ENCODE assay signal across 2 cellular contexts in the genomic region with DNA sequence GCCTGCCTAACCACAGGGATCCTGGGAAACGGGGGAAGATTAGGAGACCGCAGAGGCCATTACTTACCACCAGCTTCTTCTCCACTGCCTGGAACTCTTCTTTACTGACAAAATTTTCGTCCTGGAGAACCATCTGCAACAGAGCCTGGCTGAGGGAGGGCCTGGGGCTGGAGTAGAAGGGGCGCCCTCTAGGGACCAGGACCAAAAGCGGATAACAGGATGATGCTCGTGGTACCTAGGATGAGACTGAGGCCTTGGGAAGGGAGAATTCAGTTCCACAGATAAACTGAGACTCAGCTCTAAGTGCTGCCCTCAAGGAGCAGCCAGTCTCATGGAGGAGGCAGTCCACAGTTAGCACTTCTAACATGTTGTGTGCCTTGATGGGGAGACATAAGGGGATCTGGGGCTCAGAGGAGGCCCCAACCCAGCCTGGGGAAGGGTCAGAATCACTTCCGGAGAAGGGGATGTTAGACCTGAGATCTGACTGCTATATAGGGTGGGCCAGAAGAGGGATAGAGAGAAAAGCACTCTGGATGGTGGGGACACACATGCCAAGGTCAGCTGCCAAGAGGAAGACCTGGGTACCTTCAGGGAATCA.
A peak's percentile ranks its signal among the peaks of the same experiment; 100 is the strongest.
TF ChIP-seq lines count a peak whose summit lies in the region.

No MANE protein-coding gene starts in this region.

TF ChIP-seq in Ishikawa, 13 proteins besides CTCF, POLR2A, EP300 and RAD21:
- TF ChIP-seq, protein P1, sequence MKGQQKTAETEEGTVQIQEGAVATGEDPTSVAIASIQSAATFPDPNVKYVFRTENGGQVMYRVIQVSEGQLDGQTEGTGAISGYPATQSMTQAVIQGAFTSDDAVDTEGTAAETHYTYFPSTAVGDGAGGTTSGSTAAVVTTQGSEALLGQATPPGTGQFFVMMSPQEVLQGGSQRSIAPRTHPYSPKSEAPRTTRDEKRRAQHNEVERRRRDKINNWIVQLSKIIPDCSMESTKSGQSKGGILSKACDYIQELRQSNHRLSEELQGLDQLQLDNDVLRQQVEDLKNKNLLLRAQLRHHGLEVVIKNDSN (IDR thresholded peaks at IDR 0.05) = no peak
- TF ChIP-seq ZBTB7A (IDR thresholded peaks at IDR 0.05; ENCODE audit: low read depth) (no peak), REST (IDR thresholded peaks at IDR 0.05; ENCODE audit: low read depth) (no peak), MAX (IDR thresholded peaks at IDR 0.05) (no peak), FOXM1 (IDR thresholded peaks at IDR 0.05; ENCODE audit: borderline replicate concordance, low read depth) (no peak), TCF12 (IDR thresholded peaks at IDR 0.05; ENCODE audit: low read depth) (no peak)

TF ChIP-seq in HepG2, 621 proteins besides CTCF, POLR2A, EP300 and RAD21 (continues in another document):
- TF ChIP-seq KMT2A (CRISPR knock-in tag; IDR thresholded peaks at IDR 0.05) = peak; percentile 23; the same call in 1 of the 2 replicates
- TF ChIP-seq CENPX (CRISPR knock-in tag; IDR thresholded peaks at IDR 0.05) = no peak
- peak; percentile 56 for TF ChIP-seq STAG1 (CRISPR knock-in tag; IDR thresholded peaks at IDR 0.05)
- no peak for TF ChIP-seq ZNF580 (CRISPR knock-in tag; IDR thresholded peaks at IDR 0.05; ENCODE audit: borderline replicate concordance, low read depth)
- TF ChIP-seq, protein P2, sequence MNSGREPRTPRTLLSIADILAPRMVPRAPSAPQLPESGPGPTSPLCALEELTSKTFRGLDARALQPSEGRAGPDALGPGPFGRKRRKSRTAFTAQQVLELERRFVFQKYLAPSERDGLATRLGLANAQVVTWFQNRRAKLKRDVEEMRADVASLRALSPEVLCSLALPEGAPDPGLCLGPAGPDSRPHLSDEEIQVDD (CRISPR knock-in tag; IDR thresholded peaks at IDR 0.05; ENCODE audit: borderline replicate concordance) = no peak
- TF ChIP-seq, protein P3, sequence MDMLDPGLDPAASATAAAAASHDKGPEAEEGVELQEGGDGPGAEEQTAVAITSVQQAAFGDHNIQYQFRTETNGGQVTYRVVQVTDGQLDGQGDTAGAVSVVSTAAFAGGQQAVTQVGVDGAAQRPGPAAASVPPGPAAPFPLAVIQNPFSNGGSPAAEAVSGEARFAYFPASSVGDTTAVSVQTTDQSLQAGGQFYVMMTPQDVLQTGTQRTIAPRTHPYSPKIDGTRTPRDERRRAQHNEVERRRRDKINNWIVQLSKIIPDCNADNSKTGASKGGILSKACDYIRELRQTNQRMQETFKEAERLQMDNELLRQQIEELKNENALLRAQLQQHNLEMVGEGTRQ (IDR thresholded peaks at IDR 0.05; ENCODE audit: low read depth, low read length) = no peak
- TF ChIP-seq, protein P3 (CRISPR knock-in tag; IDR thresholded peaks at IDR 0.05; ENCODE audit: borderline replicate concordance) = no peak
- TF ChIP-seq AHR (CRISPR knock-in tag; IDR thresholded peaks at IDR 0.05) = no peak
- TF ChIP-seq, protein P4, sequence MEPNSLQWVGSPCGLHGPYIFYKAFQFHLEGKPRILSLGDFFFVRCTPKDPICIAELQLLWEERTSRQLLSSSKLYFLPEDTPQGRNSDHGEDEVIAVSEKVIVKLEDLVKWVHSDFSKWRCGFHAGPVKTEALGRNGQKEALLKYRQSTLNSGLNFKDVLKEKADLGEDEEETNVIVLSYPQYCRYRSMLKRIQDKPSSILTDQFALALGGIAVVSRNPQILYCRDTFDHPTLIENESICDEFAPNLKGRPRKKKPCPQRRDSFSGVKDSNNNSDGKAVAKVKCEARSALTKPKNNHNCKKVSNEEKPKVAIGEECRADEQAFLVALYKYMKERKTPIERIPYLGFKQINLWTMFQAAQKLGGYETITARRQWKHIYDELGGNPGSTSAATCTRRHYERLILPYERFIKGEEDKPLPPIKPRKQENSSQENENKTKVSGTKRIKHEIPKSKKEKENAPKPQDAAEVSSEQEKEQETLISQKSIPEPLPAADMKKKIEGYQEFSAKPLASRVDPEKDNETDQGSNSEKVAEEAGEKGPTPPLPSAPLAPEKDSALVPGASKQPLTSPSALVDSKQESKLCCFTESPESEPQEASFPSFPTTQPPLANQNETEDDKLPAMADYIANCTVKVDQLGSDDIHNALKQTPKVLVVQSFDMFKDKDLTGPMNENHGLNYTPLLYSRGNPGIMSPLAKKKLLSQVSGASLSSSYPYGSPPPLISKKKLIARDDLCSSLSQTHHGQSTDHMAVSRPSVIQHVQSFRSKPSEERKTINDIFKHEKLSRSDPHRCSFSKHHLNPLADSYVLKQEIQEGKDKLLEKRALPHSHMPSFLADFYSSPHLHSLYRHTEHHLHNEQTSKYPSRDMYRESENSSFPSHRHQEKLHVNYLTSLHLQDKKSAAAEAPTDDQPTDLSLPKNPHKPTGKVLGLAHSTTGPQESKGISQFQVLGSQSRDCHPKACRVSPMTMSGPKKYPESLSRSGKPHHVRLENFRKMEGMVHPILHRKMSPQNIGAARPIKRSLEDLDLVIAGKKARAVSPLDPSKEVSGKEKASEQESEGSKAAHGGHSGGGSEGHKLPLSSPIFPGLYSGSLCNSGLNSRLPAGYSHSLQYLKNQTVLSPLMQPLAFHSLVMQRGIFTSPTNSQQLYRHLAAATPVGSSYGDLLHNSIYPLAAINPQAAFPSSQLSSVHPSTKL (CRISPR knock-in tag; IDR thresholded peaks at IDR 0.05) = 0 out of 2 replicates have a peak, but pooled peaks have one; percentile 22
- 0 out of 2 replicates have a peak, but pooled peaks have one; percentile 26 for TF ChIP-seq PATZ1 (CRISPR knock-in tag; IDR thresholded peaks at IDR 0.05)
- no peak for TF ChIP-seq SKI (IDR thresholded peaks at IDR 0.05; ENCODE audit: partially characterized antibody)
- no peak for TF ChIP-seq MAZ (IDR thresholded peaks at IDR 0.05; ENCODE audit: borderline replicate concordance, low read depth, low read length)
- TF ChIP-seq MAZ (CRISPR knock-in tag; IDR thresholded peaks at IDR 0.05; ENCODE audit: low read depth) = 0 out of 2 replicates have a peak, but pooled peaks have one; percentile 40
- TF ChIP-seq, protein P5, sequence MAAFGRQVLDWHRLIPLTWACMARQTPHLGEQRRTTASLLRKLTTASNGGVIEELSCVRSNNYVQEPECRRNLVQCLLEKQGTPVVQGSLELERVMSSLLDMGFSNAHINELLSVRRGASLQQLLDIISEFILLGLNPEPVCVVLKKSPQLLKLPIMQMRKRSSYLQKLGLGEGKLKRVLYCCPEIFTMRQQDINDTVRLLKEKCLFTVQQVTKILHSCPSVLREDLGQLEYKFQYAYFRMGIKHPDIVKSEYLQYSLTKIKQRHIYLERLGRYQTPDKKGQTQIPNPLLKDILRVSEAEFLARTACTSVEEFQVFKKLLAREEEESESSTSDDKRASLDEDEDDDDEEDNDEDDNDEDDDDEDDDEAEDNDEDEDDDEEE (CRISPR knock-in tag; IDR thresholded peaks at IDR 0.05) = 0 out of 2 replicates have a peak, but pooled peaks have one; percentile 22
- TF ChIP-seq HDAC2 (CRISPR knock-in tag; IDR thresholded peaks at IDR 0.05) = peak; percentile 54; the same call in 1 of the 2 replicates
- TF ChIP-seq DPF2 (CRISPR knock-in tag; IDR thresholded peaks at IDR 0.05; ENCODE audit: borderline replicate concordance, low read depth) = no peak
- peak; percentile 44; the same call in 1 of the 2 replicates for TF ChIP-seq SMC3 (IDR thresholded peaks at IDR 0.05; ENCODE audit: low read length)
- TF ChIP-seq POGK (CRISPR knock-in tag; conservative IDR thresholded peaks at IDR 0.05) = 0 out of 2 replicates have a peak, but pooled peaks have one; percentile 53
- TF ChIP-seq, protein P6, sequence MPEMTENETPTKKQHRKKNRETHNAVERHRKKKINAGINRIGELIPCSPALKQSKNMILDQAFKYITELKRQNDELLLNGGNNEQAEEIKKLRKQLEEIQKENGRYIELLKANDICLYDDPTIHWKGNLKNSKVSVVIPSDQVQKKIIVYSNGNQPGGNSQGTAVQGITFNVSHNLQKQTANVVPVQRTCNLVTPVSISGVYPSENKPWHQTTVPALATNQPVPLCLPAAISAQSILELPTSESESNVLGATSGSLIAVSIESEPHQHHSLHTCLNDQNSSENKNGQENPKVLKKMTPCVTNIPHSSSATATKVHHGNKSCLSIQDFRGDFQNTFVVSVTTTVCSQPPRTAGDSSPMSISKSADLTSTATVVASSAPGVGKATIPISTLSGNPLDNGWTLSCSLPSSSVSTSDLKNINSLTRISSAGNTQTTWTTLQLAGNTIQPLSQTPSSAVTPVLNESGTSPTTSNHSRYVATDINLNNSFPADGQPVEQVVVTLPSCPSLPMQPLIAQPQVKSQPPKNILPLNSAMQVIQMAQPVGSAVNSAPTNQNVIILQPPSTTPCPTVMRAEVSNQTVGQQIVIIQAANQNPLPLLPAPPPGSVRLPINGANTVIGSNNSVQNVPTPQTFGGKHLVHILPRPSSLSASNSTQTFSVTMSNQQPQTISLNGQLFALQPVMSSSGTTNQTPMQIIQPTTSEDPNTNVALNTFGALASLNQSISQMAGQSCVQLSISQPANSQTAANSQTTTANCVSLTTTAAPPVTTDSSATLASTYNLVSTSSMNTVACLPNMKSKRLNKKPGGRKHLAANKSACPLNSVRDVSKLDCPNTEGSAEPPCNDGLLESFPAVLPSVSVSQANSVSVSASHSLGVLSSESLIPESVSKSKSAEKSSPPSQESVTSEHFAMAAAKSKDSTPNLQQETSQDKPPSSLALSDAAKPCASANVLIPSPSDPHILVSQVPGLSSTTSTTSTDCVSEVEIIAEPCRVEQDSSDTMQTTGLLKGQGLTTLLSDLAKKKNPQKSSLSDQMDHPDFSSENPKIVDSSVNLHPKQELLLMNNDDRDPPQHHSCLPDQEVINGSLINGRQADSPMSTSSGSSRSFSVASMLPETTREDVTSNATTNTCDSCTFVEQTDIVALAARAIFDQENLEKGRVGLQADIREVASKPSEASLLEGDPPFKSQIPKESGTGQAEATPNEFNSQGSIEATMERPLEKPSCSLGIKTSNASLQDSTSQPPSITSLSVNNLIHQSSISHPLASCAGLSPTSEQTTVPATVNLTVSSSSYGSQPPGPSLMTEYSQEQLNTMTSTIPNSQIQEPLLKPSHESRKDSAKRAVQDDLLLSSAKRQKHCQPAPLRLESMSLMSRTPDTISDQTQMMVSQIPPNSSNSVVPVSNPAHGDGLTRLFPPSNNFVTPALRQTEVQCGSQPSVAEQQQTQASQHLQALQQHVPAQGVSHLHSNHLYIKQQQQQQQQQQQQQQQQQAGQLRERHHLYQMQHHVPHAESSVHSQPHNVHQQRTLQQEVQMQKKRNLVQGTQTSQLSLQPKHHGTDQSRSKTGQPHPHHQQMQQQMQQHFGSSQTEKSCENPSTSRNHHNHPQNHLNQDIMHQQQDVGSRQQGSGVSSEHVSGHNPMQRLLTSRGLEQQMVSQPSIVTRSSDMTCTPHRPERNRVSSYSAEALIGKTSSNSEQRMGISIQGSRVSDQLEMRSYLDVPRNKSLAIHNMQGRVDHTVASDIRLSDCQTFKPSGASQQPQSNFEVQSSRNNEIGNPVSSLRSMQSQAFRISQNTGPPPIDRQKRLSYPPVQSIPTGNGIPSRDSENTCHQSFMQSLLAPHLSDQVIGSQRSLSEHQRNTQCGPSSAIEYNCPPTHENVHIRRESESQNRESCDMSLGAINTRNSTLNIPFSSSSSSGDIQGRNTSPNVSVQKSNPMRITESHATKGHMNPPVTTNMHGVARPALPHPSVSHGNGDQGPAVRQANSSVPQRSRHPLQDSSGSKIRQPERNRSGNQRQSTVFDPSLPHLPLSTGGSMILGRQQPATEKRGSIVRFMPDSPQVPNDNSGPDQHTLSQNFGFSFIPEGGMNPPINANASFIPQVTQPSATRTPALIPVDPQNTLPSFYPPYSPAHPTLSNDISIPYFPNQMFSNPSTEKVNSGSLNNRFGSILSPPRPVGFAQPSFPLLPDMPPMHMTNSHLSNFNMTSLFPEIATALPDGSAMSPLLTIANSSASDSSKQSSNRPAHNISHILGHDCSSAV (CRISPR knock-in tag; IDR thresholded peaks at IDR 0.05; ENCODE audit: borderline replicate concordance) = no peak
- TF ChIP-seq MEIS1 (CRISPR knock-in tag; IDR thresholded peaks at IDR 0.05; ENCODE audit: borderline replicate concordance) = 0 out of 2 replicates have a peak, but pooled peaks have one; percentile 4
- peak; percentile 50; the same call in 1 of the 2 replicates for TF ChIP-seq FOXC1 (CRISPR knock-in tag; IDR thresholded peaks at IDR 0.05; ENCODE audit: borderline replicate concordance)
- TF ChIP-seq, protein P7, sequence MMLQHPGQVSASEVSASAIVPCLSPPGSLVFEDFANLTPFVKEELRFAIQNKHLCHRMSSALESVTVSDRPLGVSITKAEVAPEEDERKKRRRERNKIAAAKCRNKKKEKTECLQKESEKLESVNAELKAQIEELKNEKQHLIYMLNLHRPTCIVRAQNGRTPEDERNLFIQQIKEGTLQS (CRISPR knock-in tag; IDR thresholded peaks at IDR 0.05) = 0 out of 2 replicates have a peak, but pooled peaks have one; percentile 20
- peak; percentile 27; the same call in 1 of the 2 replicates for TF ChIP-seq NCOA2 (CRISPR knock-in tag; IDR thresholded peaks at IDR 0.05)
- 0 out of 2 replicates have a peak, but pooled peaks have one; percentile 17 for TF ChIP-seq IRF2 (CRISPR knock-in tag; IDR thresholded peaks at IDR 0.05)
